Comparison of ENCODE assay signal across 16 cellular contexts in genomic region chr1:145188869-145189606, GRCh38. TPM values are rescaled to one million over a fixed set of nuclear protein-coding genes. Genes with fewer than 3 reads are reported as not detected.
DNase-seq lines count a peak whose midpoint lies in the region; ATAC-seq and TF ChIP-seq lines count a peak whose summit lies in the region.
"Not testable (repeated sequence)": the region's sequence is repeated elsewhere in the genome, so short reads cannot be mapped to it uniquely, and the experiment has no call there.
"Had no signal": no experiment of that assay in that cellular context is flagged by ENCODE, and none has a peak within 500 bp of the region (broad histone marks: within the 10 kb centered on the region; RNA-seq: fewer than 3 reads in every experiment).

No MANE protein-coding gene starts in this region.

- not testable (repeated sequence) for H3K27ac ChIP-seq in CD4-positive, CD25-positive, alpha-beta regulatory T cell (ENCODE audit: insufficient read depth, low read length, poor library complexity, severe bottlenecking)

- DNase-seq in CD4-positive, CD25-positive, alpha-beta regulatory T cell: peak in 2 of 3 donors; percentile 15 to 23
- DNase-seq in HK-2 (ENCODE audit: unreplicated experiment) (peak; percentile 2), fibroblast of villous mesenchyme (ENCODE audit: low read depth) (peak; percentile 4)
- not testable (repeated sequence) for DNase-seq in T-helper 17 cell; activated CD8-positive, alpha-beta memory T cell treated with anti-CD3 and anti-CD28 coated beads, Interleukin-2, amount 10 ng/mL, durations not matched to agents 7 days and 5 days; activated naive CD8-positive, alpha-beta T cell treated with anti-CD3 and anti-CD28 coated beads, Interleukin-2, amount 50 U/mL, for 24 hours; mesothelial cell of epicardium (ENCODE audit: low spot score in 2 of 2, unreplicated experiment in 2 of 2)
- DNase-seq in stimulated activated effector memory CD8-positive, alpha-beta T cell treated with anti-CD3 and anti-CD28 coated beads, Interleukin-12 subunit alpha, Interleukin-12 subunit beta, amount 100 ng/mL, for 72 hours (ENCODE audit: low spot score in 2 of 2): peak in 1 of 2 donors; percentile 33

- TF ChIP-seq CTCF in fibroblast of villous mesenchyme (IDR thresholded peaks at IDR 0.05; ENCODE audit: insufficient read depth, low read depth, low read length); mesothelial cell of epicardium (IDR thresholded peaks at IDR 0.05; ENCODE audit: unreplicated experiment): not testable (repeated sequence)

- not testable (repeated sequence) for H3K27me3 ChIP-seq in CD4-positive, CD25-positive, alpha-beta regulatory T cell (ENCODE audit: control insufficient read depth, insufficient read depth, low read length)

- H3K9me3 ChIP-seq in CD4-positive, CD25-positive, alpha-beta regulatory T cell (ENCODE audit: control insufficient read depth in 2 of 2, low read length in 2 of 2); T-helper 17 cell (ENCODE audit: control insufficient read depth, low read length, poor library complexity, severe bottlenecking): not testable (repeated sequence)

- not testable (repeated sequence) for H3K36me3 Mint-ChIP-seq in CD4-positive, CD25-positive, alpha-beta regulatory T cell; T-helper 17 cell (ENCODE audit: low read depth); activated CD8-positive, alpha-beta memory T cell treated with anti-CD3 and anti-CD28 coated beads, Interleukin-2, amount 10 ng/mL, durations not matched to agents 7 days and 5 days; activated naive CD8-positive, alpha-beta T cell treated with anti-CD3 and anti-CD28 coated beads, Interleukin-2, amount 50 U/mL, for 24 hours (ENCODE audit: low read depth); mesothelial cell of epicardium; stimulated activated effector memory CD8-positive, alpha-beta T cell treated with anti-CD3 and anti-CD28 coated beads, Interleukin-12 subunit alpha, Interleukin-12 subunit beta, amount 100 ng/mL, for 72 hours

- H3K27ac Mint-ChIP-seq in CD4-positive, CD25-positive, alpha-beta regulatory T cell: peak overlapping the region; percentile 80 to 96 (median 89)
- H3K27ac Mint-ChIP-seq in T-helper 17 cell (peak overlapping the region; percentile 68), mesothelial cell of epicardium (peak overlapping the region; percentile 31)
- H3K27ac Mint-ChIP-seq in activated CD8-positive, alpha-beta memory T cell treated with anti-CD3 and anti-CD28 coated beads, Interleukin-2, amount 10 ng/mL, durations not matched to agents 7 days and 5 days: peak overlapping the region; percentile 49
- H3K27ac Mint-ChIP-seq in activated naive CD8-positive, alpha-beta T cell treated with anti-CD3 and anti-CD28 coated beads, Interleukin-2, amount 50 U/mL, for 24 hours: not testable (repeated sequence)
- peak overlapping the region; percentile 69 for H3K27ac Mint-ChIP-seq in stimulated activated effector memory CD8-positive, alpha-beta T cell treated with anti-CD3 and anti-CD28 coated beads, Interleukin-12 subunit alpha, Interleukin-12 subunit beta, amount 100 ng/mL, for 72 hours

- H3K4me3 ChIP-seq in CD4-positive, CD25-positive, alpha-beta regulatory T cell (ENCODE audit: low read depth, low read length); fibroblast of villous mesenchyme (ENCODE audit: low read depth, low read length): not testable (repeated sequence)

- peaks cover 0 to 16% (median 4%) of the 10 kb centered on the region in 4 donors for H3K4me1 Mint-ChIP-seq in CD4-positive, CD25-positive, alpha-beta regulatory T cell
- not testable (repeated sequence) for H3K4me1 Mint-ChIP-seq in T-helper 17 cell; activated CD8-positive, alpha-beta memory T cell treated with anti-CD3 and anti-CD28 coated beads, Interleukin-2, amount 10 ng/mL, durations not matched to agents 7 days and 5 days; mesothelial cell of epicardium; stimulated activated effector memory CD8-positive, alpha-beta T cell treated with anti-CD3 and anti-CD28 coated beads, Interleukin-12 subunit alpha, Interleukin-12 subunit beta, amount 100 ng/mL, for 72 hours
- peaks cover 14% of the 10 kb centered on the region for H3K4me1 Mint-ChIP-seq in activated naive CD8-positive, alpha-beta T cell treated with anti-CD3 and anti-CD28 coated beads, Interleukin-2, amount 50 U/mL, for 24 hours

- H3K36me3 ChIP-seq in CD4-positive, CD25-positive, alpha-beta regulatory T cell (ENCODE audit: control insufficient read depth, insufficient read depth, low read length): not testable (repeated sequence)

- ATAC-seq in CD4-positive, CD25-positive, alpha-beta regulatory T cell (ENCODE audit: low read depth in 2 of 2); activated naive CD8-positive, alpha-beta T cell treated with anti-CD3 and anti-CD28 coated beads, Interleukin-2, amount 50 U/mL, for 24 hours; stimulated activated effector memory CD8-positive, alpha-beta T cell treated with anti-CD3 and anti-CD28 coated beads, Interleukin-12 subunit alpha, Interleukin-12 subunit beta, amount 100 ng/mL, for 72 hours: not testable (repeated sequence)
- peak; percentile 24 for ATAC-seq in T-helper 17 cell
- peak; percentile 26 for ATAC-seq in activated CD8-positive, alpha-beta memory T cell treated with anti-CD3 and anti-CD28 coated beads, Interleukin-2, amount 10 ng/mL, durations not matched to agents 7 days and 5 days

- peak overlapping the region in 3 of 4 donors; percentile 58 to 90 (median 64) for H3K4me3 Mint-ChIP-seq in CD4-positive, CD25-positive, alpha-beta regulatory T cell
- peak overlapping the region; percentile 52 for H3K4me3 Mint-ChIP-seq in T-helper 17 cell
- H3K4me3 Mint-ChIP-seq in activated CD8-positive, alpha-beta memory T cell treated with anti-CD3 and anti-CD28 coated beads, Interleukin-2, amount 10 ng/mL, durations not matched to agents 7 days and 5 days; mesothelial cell of epicardium; stimulated activated effector memory CD8-positive, alpha-beta T cell treated with anti-CD3 and anti-CD28 coated beads, Interleukin-12 subunit alpha, Interleukin-12 subunit beta, amount 100 ng/mL, for 72 hours: not testable (repeated sequence)
- H3K4me3 Mint-ChIP-seq in activated naive CD8-positive, alpha-beta T cell treated with anti-CD3 and anti-CD28 coated beads, Interleukin-2, amount 50 U/mL, for 24 hours: peak overlapping the region; percentile 1

- CTCF ChIA-PET in activated CD8-positive, alpha-beta memory T cell treated with anti-CD3 and anti-CD28 coated beads, Interleukin-2, amount 10 ng/mL, durations not matched to agents 7 days and 5 days (lab: Charles Lee): not testable (repeated sequence)

- H3K4me1 ChIP-seq in CD4-positive, CD25-positive, alpha-beta regulatory T cell (ENCODE audit: control insufficient read depth, insufficient read depth, low read length, poor library complexity, severe bottlenecking): not testable (repeated sequence)

- H3K9me3 Mint-ChIP-seq in CD4-positive, CD25-positive, alpha-beta regulatory T cell; activated CD8-positive, alpha-beta memory T cell treated with anti-CD3 and anti-CD28 coated beads, Interleukin-2, amount 10 ng/mL, durations not matched to agents 7 days and 5 days (ENCODE audit: low read depth); activated naive CD8-positive, alpha-beta T cell treated with anti-CD3 and anti-CD28 coated beads, Interleukin-2, amount 50 U/mL, for 24 hours; mesothelial cell of epicardium; stimulated activated effector memory CD8-positive, alpha-beta T cell treated with anti-CD3 and anti-CD28 coated beads, Interleukin-12 subunit alpha, Interleukin-12 subunit beta, amount 100 ng/mL, for 72 hours: not testable (repeated sequence)

- H3K27me3 Mint-ChIP-seq in CD4-positive, CD25-positive, alpha-beta regulatory T cell; T-helper 17 cell; activated CD8-positive, alpha-beta memory T cell treated with anti-CD3 and anti-CD28 coated beads, Interleukin-2, amount 10 ng/mL, durations not matched to agents 7 days and 5 days; activated naive CD8-positive, alpha-beta T cell treated with anti-CD3 and anti-CD28 coated beads, Interleukin-2, amount 50 U/mL, for 24 hours; mesothelial cell of epicardium (ENCODE audit: low read depth): not testable (repeated sequence)

RNA-seq across cellular contexts. Expression of gene PPIAL4D, which starts 52.9 kb away (rescaled TPM):
- total RNA-seq in CD4-positive, CD25-positive, alpha-beta regulatory T cell: not detected
- not detected for polyA plus RNA-seq in CD4-positive, CD25-positive, alpha-beta regulatory T cell
- total RNA-seq in T-helper 17 cell (not detected), fibroblast of villous mesenchyme (not detected in 2 replicates), mesothelial cell of epicardium (not detected in 3 replicates)
- not detected for total RNA-seq in activated CD8-positive, alpha-beta memory T cell treated with anti-CD3 and anti-CD28 coated beads, Interleukin-2, amount 10 ng/mL, durations not matched to agents 7 days and 5 days
- total RNA-seq: A172, breast epithelium, endothelial cell of umbilical vein, frontal cortex, psoas muscle, smooth muscle cell, subcutaneous adipose tissue, uterus had no signal
- polyA plus RNA-seq: endothelial cell of umbilical vein, psoas muscle, smooth muscle cell had no signal
